ENCODE assay signal across 12 cellular contexts in the genomic region with DNA sequence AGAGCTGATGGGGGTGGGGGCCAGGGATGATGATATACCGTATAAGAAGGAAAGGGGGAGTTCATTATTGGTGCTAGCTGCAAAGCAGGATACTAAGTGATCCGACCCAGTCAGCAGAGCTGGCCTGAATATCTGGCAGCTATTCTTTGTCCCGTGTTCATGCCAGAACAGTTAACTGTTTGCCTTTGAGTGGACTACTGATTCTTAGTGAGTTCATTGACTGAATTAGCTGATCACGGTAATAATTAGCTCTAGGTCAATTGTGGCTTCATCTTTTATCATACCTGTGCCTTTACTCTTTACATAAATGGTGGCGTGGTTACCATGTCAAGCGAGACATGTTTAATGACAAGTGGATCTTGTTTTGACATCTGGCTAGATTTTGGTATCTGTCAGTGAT. TPM values are rescaled to one million over a fixed set of nuclear protein-coding genes. Genes with fewer than 3 reads are reported as not detected.
DNase-seq lines count a peak whose midpoint lies in the region; ATAC-seq and TF ChIP-seq lines count a peak whose summit lies in the region.
"Had no signal": no experiment of that assay in that cellular context is flagged by ENCODE, and none has a peak within 500 bp of the region (broad histone marks: within the 10 kb centered on the region; RNA-seq: fewer than 3 reads in every experiment).

No MANE protein-coding gene starts in this region.

- H3K27me3 ChIP-seq in right lobe of liver = no peaks in the 10 kb centered on the region

- no peak for ATAC-seq in stimulated activated naive CD8-positive, alpha-beta T cell treated with anti-CD3 and anti-CD28 coated beads, Interleukin-15, Interleukin-2, amounts not matched to agents 100 U/mL and 50 U/mL, for 24 hours
- ATAC-seq in activated naive CD8-positive, alpha-beta T cell treated with anti-CD3 and anti-CD28 coated beads, Interleukin-2, amount 10 ng/mL, durations not matched to agents 7 days and 5 days (ENCODE audit: low read depth) = no peak
- ATAC-seq in right lobe of liver = peak; percentile 51 to 72 (median 62)
- no peak for ATAC-seq in GM19023 (IDR thresholded peaks at IDR 0.05; ENCODE audit: unreplicated experiment)
- ATAC-seq: Right ventricle myocardium inferior had no signal

- intact Hi-C loops in right lobe of liver (cut with DNase I) = no loop called here

- H3K9me3 Mint-ChIP-seq in stimulated activated naive CD8-positive, alpha-beta T cell treated with anti-CD3 and anti-CD28 coated beads, Interleukin-15, Interleukin-2, amounts not matched to agents 100 ng/mL and 50 ng/mL, for 24 hours = no peaks in the 10 kb centered on the region
- H3K9me3 Mint-ChIP-seq in activated naive CD8-positive, alpha-beta T cell treated with anti-CD3 and anti-CD28 coated beads, Interleukin-2, amount 10 ng/mL, durations not matched to agents 7 days and 5 days = no peaks in the 10 kb centered on the region
- no peaks in the 10 kb centered on the region for H3K9me3 Mint-ChIP-seq in type B pancreatic cell

- peaks cover 80% of the 10 kb centered on the region for H3K36me3 Mint-ChIP-seq in stimulated activated naive CD8-positive, alpha-beta T cell treated with anti-CD3 and anti-CD28 coated beads, Interleukin-15, Interleukin-2, amounts not matched to agents 100 ng/mL and 50 ng/mL, for 24 hours (ENCODE audit: low read depth)
- peaks cover 61% of the 10 kb centered on the region for H3K36me3 Mint-ChIP-seq in activated naive CD8-positive, alpha-beta T cell treated with anti-CD3 and anti-CD28 coated beads, Interleukin-2, amount 10 ng/mL, durations not matched to agents 7 days and 5 days
- peaks cover 38% of the 10 kb centered on the region for H3K36me3 Mint-ChIP-seq in type B pancreatic cell

- WGBS in right lobe of liver (ENCODE audit: insufficient coverage, low coverage, low lambda C conversion rate, missing lambda C conversion rate) = 15% methylated on average over 6 of the region's 6 CpGs

- peak overlapping the region; percentile 75 for H3K27ac Mint-ChIP-seq in stimulated activated naive CD8-positive, alpha-beta T cell treated with anti-CD3 and anti-CD28 coated beads, Interleukin-15, Interleukin-2, amounts not matched to agents 100 ng/mL and 50 ng/mL, for 24 hours
- peak overlapping the region; percentile 47 for H3K27ac Mint-ChIP-seq in activated naive CD8-positive, alpha-beta T cell treated with anti-CD3 and anti-CD28 coated beads, Interleukin-2, amount 10 ng/mL, durations not matched to agents 7 days and 5 days
- H3K27ac Mint-ChIP-seq in type B pancreatic cell = peak overlapping the region; percentile 35

- no peak for DNase-seq in stimulated activated naive CD8-positive, alpha-beta T cell treated with anti-CD3 and anti-CD28 coated beads, Interleukin-15, Interleukin-2, amounts not matched to agents 100 U/mL and 50 U/mL, for 24 hours
- no peak for DNase-seq in activated naive CD8-positive, alpha-beta T cell treated with anti-CD3 and anti-CD28 coated beads, Interleukin-2, amount 10 ng/mL, durations not matched to agents 7 days and 5 days
- peak in 1 of 3 donors; percentile 61 for DNase-seq in right lobe of liver
- no peak for DNase-seq in type B pancreatic cell (ENCODE audit: extremely low spot score, unreplicated experiment)
- DNase-seq in NCI-H2171 (lab: John Stamatoyannopoulos, UW) = no peak
- DNase-seq in T1000 (lab: John Stamatoyannopoulos, UW) = no peak
- DNase-seq: NCI-H187 treated with DMSO at 0.1 percent for 48 hours, NCI-H748 treated with DMSO at 0.1 percent for 48 hours, retina had no signal

- H3K4me3 Mint-ChIP-seq in stimulated activated naive CD8-positive, alpha-beta T cell treated with anti-CD3 and anti-CD28 coated beads, Interleukin-15, Interleukin-2, amounts not matched to agents 100 ng/mL and 50 ng/mL, for 24 hours = peak overlapping the region; percentile 83
- peak overlapping the region; percentile 27 for H3K4me3 Mint-ChIP-seq in activated naive CD8-positive, alpha-beta T cell treated with anti-CD3 and anti-CD28 coated beads, Interleukin-2, amount 10 ng/mL, durations not matched to agents 7 days and 5 days
- no peak overlapping the region for H3K4me3 Mint-ChIP-seq in type B pancreatic cell

- no peaks in the 10 kb centered on the region for H3K9me3 ChIP-seq in right lobe of liver

- POLR2A ChIA-PET in activated naive CD8-positive, alpha-beta T cell treated with anti-CD3 and anti-CD28 coated beads, Interleukin-2, amount 10 ng/mL, durations not matched to agents 7 days and 5 days (lab: Charles Lee) = no interaction called here

- no peak for TF ChIP-seq CTCF in right lobe of liver (IDR thresholded peaks at IDR 0.05)
- no peak for TF ChIP-seq CTCF in type B pancreatic cell (conservative IDR thresholded peaks at IDR 0.05)

- peaks cover 5 to 76% (median 42%) of the 10 kb centered on the region in 4 donors for H3K36me3 ChIP-seq in right lobe of liver

- peaks cover 0 to 47% (median 22%) of the 10 kb centered on the region in 4 donors for H3K4me1 ChIP-seq in right lobe of liver

- H3K4me1 Mint-ChIP-seq in stimulated activated naive CD8-positive, alpha-beta T cell treated with anti-CD3 and anti-CD28 coated beads, Interleukin-15, Interleukin-2, amounts not matched to agents 100 ng/mL and 50 ng/mL, for 24 hours (ENCODE audit: low read depth) = peaks cover 73% of the 10 kb centered on the region
- H3K4me1 Mint-ChIP-seq in activated naive CD8-positive, alpha-beta T cell treated with anti-CD3 and anti-CD28 coated beads, Interleukin-2, amount 10 ng/mL, durations not matched to agents 7 days and 5 days = peaks cover 66% of the 10 kb centered on the region
- H3K4me1 Mint-ChIP-seq in type B pancreatic cell (ENCODE audit: unreplicated experiment) = peaks cover 27% of the 10 kb centered on the region

- H3K4me3 ChIP-seq in right lobe of liver = no peak overlapping the region

- TF ChIP-seq POLR2A in right lobe of liver (IDR thresholded peaks at IDR 0.05) = no peak

- H3K27ac ChIP-seq in right lobe of liver = peak overlapping the region in 2 of 3 donors; percentile 15 to 36

- no peaks in the 10 kb centered on the region for H3K27me3 Mint-ChIP-seq in stimulated activated naive CD8-positive, alpha-beta T cell treated with anti-CD3 and anti-CD28 coated beads, Interleukin-15, Interleukin-2, amounts not matched to agents 100 ng/mL and 50 ng/mL, for 24 hours
- H3K27me3 Mint-ChIP-seq in activated naive CD8-positive, alpha-beta T cell treated with anti-CD3 and anti-CD28 coated beads, Interleukin-2, amount 10 ng/mL, durations not matched to agents 7 days and 5 days = no peaks in the 10 kb centered on the region
- H3K27me3 Mint-ChIP-seq in type B pancreatic cell = no peaks in the 10 kb centered on the region

RNA-seq across cellular contexts. Expression of a gene that starts 5.3 kb away (rescaled TPM):
- 100 to 1,000 TPM; 335 TPM for total RNA-seq in activated naive CD8-positive, alpha-beta T cell treated with anti-CD3 and anti-CD28 coated beads, Interleukin-2, amount 10 ng/mL, durations not matched to agents 7 days and 5 days
- total RNA-seq in right lobe of liver (100 to 1,000 TPM in 2 of 6 experiments, 10 to 100 TPM in 4; 80.8 to 104 (median 94.5) TPM), type B pancreatic cell (ENCODE audit: low replicate concordance) (300 and 372 TPM in 2 replicates)

RNA-seq across cellular contexts. Expression of a gene that starts 39.0 kb away (rescaled TPM):
- 1 to 10 TPM; 8.0 to 8.9 TPM for total RNA-seq in activated naive CD8-positive, alpha-beta T cell treated with anti-CD3 and anti-CD28 coated beads, Interleukin-2, amount 10 ng/mL, durations not matched to agents 7 days and 5 days
- total RNA-seq in right lobe of liver (1 to 10 TPM; 1.2 to 3.2 (median 2.2) TPM), type B pancreatic cell (ENCODE audit: low replicate concordance) (10.5 and 19.7 TPM in 2 replicates)

Comparison
In these comparisons a context has a peak if more than half of its experiments do, and no peak if none do; other contexts are left out.
1. ATAC-seq: peak in right lobe of liver (4 of 4); none in stimulated activated naive CD8-positive, alpha-beta T cell treated with anti-CD3 and anti-CD28 coated beads, Interleukin-15, Interleukin-2, amounts not matched to agents 100 U/mL and 50 U/mL, for 24 hours (single experiment), activated naive CD8-positive, alpha-beta T cell treated with anti-CD3 and anti-CD28 coated beads, Interleukin-2, amount 10 ng/mL, durations not matched to agents 7 days and 5 days (single experiment) and GM19023 (single experiment).
2. Peak in every context shown above with its lines, with median percentiles within 50 percentile points of each other: H3K27ac Mint-ChIP-seq.